Comparison of ENCODE assay signal across 8 cellular contexts in genomic region chr1:110746644-110747259, GRCh38.
DNase-seq lines count a peak whose midpoint lies in the region; ATAC-seq and TF ChIP-seq lines count a peak whose summit lies in the region.

No MANE protein-coding gene starts in this region.

- no peak overlapping the region for H3K4me3 ChIP-seq in NB4 (ENCODE audit: low read depth, low read length)

- TF ChIP-seq POLR2A in NB4 (IDR thresholded peaks at IDR 0.05; ENCODE audit: extremely low read depth, insufficient read length) = no peak

- DNase-seq in EH (ENCODE audit: low read depth) (peak; percentile 62), NB4 (ENCODE audit: low read depth) (peak; percentile 56), germinal center (ENCODE audit: low spot score) (peak; percentile 30), NCI-H1436 treated with DMSO at 0.1 percent for 48 hours (lab: John Stamatoyannopoulos, UW) (no peak)
- peak; percentile 55 for DNase-seq in activated T-cell treated with anti-CD3 and anti-CD28 coated beads, Interleukin-2, amount 50 U/mL, for 1 hour
- peak; percentile 66 for DNase-seq in stimulated activated CD4-positive, alpha-beta T cell treated with anti-CD3 and anti-CD28 coated beads, Interleukin-15, amount 100 ng/mL, for 24 hours

- TF ChIP-seq CTCF in NB4 (IDR thresholded peaks at IDR 0.05; ENCODE audit: low read depth, low read length) = no peak

- ATAC-seq in GM21515 (IDR thresholded peaks at IDR 0.05; ENCODE audit: unreplicated experiment) (no peak), GM18858 (IDR thresholded peaks at IDR 0.05; ENCODE audit: unreplicated experiment) (no peak)
